ENCODE assay signal across 14 cellular contexts in the genomic region with DNA sequence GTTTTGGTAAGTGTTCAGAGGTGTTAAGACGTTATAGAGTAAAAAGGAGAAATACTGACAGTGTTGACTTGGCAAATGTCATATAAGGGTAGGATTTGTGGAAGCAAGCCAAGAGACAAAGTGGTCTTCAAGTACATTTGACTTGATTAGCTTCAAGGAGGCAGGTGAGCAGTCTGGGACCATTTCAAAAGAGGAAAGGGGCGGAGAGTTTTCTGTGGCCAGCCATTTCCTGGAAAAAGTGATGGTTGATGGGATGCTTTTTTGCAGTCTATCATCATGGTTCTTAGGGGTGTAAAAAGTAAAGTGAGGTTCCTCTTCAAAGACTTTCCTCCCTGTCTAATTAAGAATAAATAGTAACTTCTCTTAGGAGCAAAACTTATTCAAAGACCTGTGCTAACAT. TPM values are rescaled to one million over a fixed set of nuclear protein-coding genes. Genes with fewer than 3 reads are reported as not detected.
A peak's percentile ranks its signal among the peaks of the same experiment; 100 is the strongest.
DNase-seq lines count a peak whose midpoint lies in the region; TF ChIP-seq lines count a peak whose summit lies in the region.
"Had no signal": no experiment of that assay in that cellular context is flagged by ENCODE, and none has a peak within 500 bp of the region (broad histone marks: within the 10 kb centered on the region; RNA-seq: fewer than 3 reads in every experiment).

No MANE protein-coding gene starts in this region.

- peaks cover 65% of the 10 kb centered on the region for H3K4me1 Mint-ChIP-seq in activated naive CD8-positive, alpha-beta T cell (ENCODE audit: low read depth)

- no peak overlapping the region for H2AFZ ChIP-seq in hepatocyte

- peak; percentile 21 for DNase-seq in activated T-cell treated with anti-CD3 and anti-CD28 coated beads for 4 hours
- DNase-seq in activated T-cell treated with anti-CD3 and anti-CD28 coated beads, Interleukin-2, amount 50 U/mL, for 1 hour: no peak
- peak; percentile 7 for DNase-seq in NCI-H2029 (lab: John Stamatoyannopoulos, UW)
- no peak for DNase-seq in hepatocyte (ENCODE audit: low spot score)
- DNase-seq in ascending aorta (ENCODE audit: low spot score in 2 of 2): no peak
- DNase-seq in MV-4-11 (lab: John Stamatoyannopoulos, UW): no peak
- DNase-seq: hypothalamus, left cardiac atrium, NCI-H1092 treated with DMSO at 0.1 percent for 48 hours, tibial artery had no signal

- H4K20me1 ChIP-seq in hepatocyte (ENCODE audit: insufficient read depth, poor library complexity, severe bottlenecking): no peaks in the 10 kb centered on the region

- H3K27ac Mint-ChIP-seq in activated naive CD8-positive, alpha-beta T cell: peak overlapping the region; percentile 85

- peaks cover 35% of the 10 kb centered on the region for H3K36me3 ChIP-seq in neutrophil
- H3K36me3 ChIP-seq in hepatocyte (replicated peaks; ENCODE audit: insufficient read depth, low read depth): no peaks in the 10 kb centered on the region
- H3K36me3 ChIP-seq in ascending aorta: peaks cover 5 to 16% of the 10 kb centered on the region in 2 donors

- H3K4me1 ChIP-seq in neutrophil (ENCODE audit: control insufficient read depth in 1 of 2, insufficient read depth in 1 of 2, low read depth in 1 of 2, low read length in 1 of 2) (peaks cover 43 to 44% of the 10 kb centered on the region in 2 experiments), hepatocyte (ENCODE audit: insufficient read depth) (peaks cover 9% of the 10 kb centered on the region), ascending aorta (peaks cover 0 to 3% of the 10 kb centered on the region in 2 donors)
- H3K4me1 ChIP-seq: tibial artery had no signal

- peak overlapping the region; percentile 68 for H3K4me3 Mint-ChIP-seq in activated naive CD8-positive, alpha-beta T cell
- H3K4me3 Mint-ChIP-seq: brain had no signal

- intact Hi-C loops in ascending aorta (cut with DNase I): no loop called here

- TF ChIP-seq CTCF in neutrophil (IDR thresholded peaks at IDR 0.05) (no peak), hepatocyte (IDR thresholded peaks at IDR 0.05; ENCODE audit: poor library complexity) (no peak), ascending aorta (IDR thresholded peaks at IDR 0.05) (no peak)

- H3K27me3 ChIP-seq in neutrophil: no peaks in the 10 kb centered on the region
- no peaks in the 10 kb centered on the region for H3K27me3 ChIP-seq in hepatocyte
- H3K27me3 ChIP-seq in ascending aorta: no peaks in the 10 kb centered on the region
- H3K27me3 ChIP-seq: tibial artery had no signal

- H3K9me2 ChIP-seq in hepatocyte (replicated peaks; ENCODE audit: insufficient read depth): no peaks in the 10 kb centered on the region

- WGBS in hepatocyte (ENCODE audit: low lambda C conversion rate, missing lambda C conversion rate): 92% methylated on average over 2 of the region's 2 CpGs

- H3K4me3 ChIP-seq in neutrophil (ENCODE audit: low read depth in 1 of 2, low read length in 1 of 2) (peak overlapping the region; percentile 16 to 29), hepatocyte (no peak overlapping the region), ascending aorta (no peak overlapping the region)
- H3K4me3 ChIP-seq: tibial artery had no signal

- H3K27ac ChIP-seq in neutrophil (peak overlapping the region; percentile 88), hepatocyte (no peak overlapping the region), ascending aorta (no peak overlapping the region)
- H3K27ac ChIP-seq: tibial artery, VCaP had no signal

- H3K9me3 Mint-ChIP-seq in activated naive CD8-positive, alpha-beta T cell (ENCODE audit: low read depth): no peaks in the 10 kb centered on the region

- peaks cover 39% of the 10 kb centered on the region for H3K36me3 Mint-ChIP-seq in activated naive CD8-positive, alpha-beta T cell

- no peaks in the 10 kb centered on the region for H3K9me3 ChIP-seq in neutrophil
- H3K9me3 ChIP-seq in hepatocyte (ENCODE audit: low read depth): no peaks in the 10 kb centered on the region
- H3K9me3 ChIP-seq in ascending aorta: no peaks in the 10 kb centered on the region
- H3K9me3 ChIP-seq: tibial artery had no signal

- no peaks in the 10 kb centered on the region for H3K27me3 Mint-ChIP-seq in activated naive CD8-positive, alpha-beta T cell
- H3K27me3 Mint-ChIP-seq: brain had no signal

- H3K4me2 ChIP-seq in hepatocyte: no peak overlapping the region

- peaks cover 5% of the 10 kb centered on the region for H3K79me2 ChIP-seq in hepatocyte

RNA-seq across cellular contexts. Expression of a gene that starts 28.7 kb away (rescaled TPM):
- 99.5 and 121 TPM in 2 replicates for total RNA-seq in hepatocyte
- polyA plus RNA-seq in hepatocyte: 149 and 161 TPM in 2 replicates
- total RNA-seq in ascending aorta: 202 TPM

RNA-seq across cellular contexts. Expression of a gene that starts 35.2 kb away (rescaled TPM):
- 57.2 and 64.1 TPM in 2 replicates for total RNA-seq in hepatocyte
- polyA plus RNA-seq in hepatocyte: 74.4 and 83.3 TPM in 2 replicates
- not detected for total RNA-seq in ascending aorta

Comparison
In these comparisons a context has a peak if more than half of its experiments do, and no peak if none do; other contexts are left out.
1. DNase-seq: peak in activated T-cell treated with anti-CD3 and anti-CD28 coated beads for 4 hours (single experiment) and NCI-H2029 (single experiment); none in activated T-cell treated with anti-CD3 and anti-CD28 coated beads, Interleukin-2, amount 50 U/mL, for 1 hour (single experiment), hepatocyte (single experiment), ascending aorta (0 of 2) and MV-4-11 (single experiment).
2. H3K4me3 ChIP-seq: peak in neutrophil (2 of 2); none in hepatocyte (single experiment) and ascending aorta (0 of 2).
3. RNA of a gene that starts 35.2 kb away (total RNA-seq): 57.2 to 64.1 TPM in hepatocyte; not detected in ascending aorta (single experiment); every median in the first group is over 10 times any median in the second.